ENCODE assay signal across 22 cellular contexts in genomic region chr12:126915309-126915708, GRCh38.
"Had no signal": no experiment of that assay in that cellular context is flagged by ENCODE, and none has a peak within 500 bp of the region (broad histone marks: within the 10 kb centered on the region; RNA-seq: fewer than 3 reads in every experiment).

No MANE protein-coding gene starts in this region.

- H3K4me3 ChIP-seq: PC-9 had no signal

- H2AFZ ChIP-seq: PC-9 had no signal

- H3K27ac ChIP-seq: PC-9 had no signal

- H3K4me2 ChIP-seq: PC-9 had no signal

- DNase-seq: activated B cell treated with CpG ODN at 0.5 μM for 24 hours; activated CD4-positive, alpha-beta T cell treated with anti-CD3 and anti-CD28 coated beads for 1 hour; activated CD4-positive, alpha-beta T cell treated with anti-CD3 and anti-CD28 coated beads, Interleukin-2, amount 10 ng/mL, durations not matched to agents 24 days and 14 days; activated CD4-positive, alpha-beta T cell treated with anti-CD3 and anti-CD28 coated beads, Interleukin-2, amount 50 U/mL, for 48 hours; activated CD8-positive, alpha-beta memory T cell treated with anti-CD3 and anti-CD28 coated beads for 24 hours; activated gamma-delta T cell; activated naive CD4-positive, alpha-beta T cell treated with anti-CD3 and anti-CD28 coated beads for 36 hours; activated T-cell treated with anti-CD3 and anti-CD28 coated beads, Interleukin-2, amount 50 U/mL, for 4 hours; amygdala; Kasumi-1; NCI-H1436 treated with DMSO at 0.1 percent for 48 hours; NCI-H187; NCI-H2081; NCI-H446; NCI-H524 treated with DMSO at 0.1 percent for 48 hours; NCI-H748 treated with DMSO at 0.1 percent for 48 hours; NK-92 treated with Interleukin-12 subunit alpha and Interleukin-12 subunit beta, amount 100 ng/mL, for 24 hours; PC-9; SHP77 treated with DMSO at 0.1 percent for 48 hours; T-cell; T-helper 2 cell; T1000 had no signal
